18 cellular contexts compared by ENCODE assay signal in genomic region chr11:1139441-1140066, GRCh38. TPM values are rescaled to one million over a fixed set of nuclear protein-coding genes. Genes with fewer than 3 reads are reported as not detected.
DNase-seq lines count a peak whose midpoint lies in the region; ATAC-seq and TF ChIP-seq lines count a peak whose summit lies in the region.
"Had no signal": no experiment of that assay in that cellular context is flagged by ENCODE, and none has a peak within 500 bp of the region (broad histone marks: within the 10 kb centered on the region; RNA-seq: fewer than 3 reads in every experiment).

No MANE protein-coding gene starts in this region.

- H3K27ac ChIP-seq in Panc1 (ENCODE audit: low read length): no peak overlapping the region
- no peak overlapping the region for H3K27ac ChIP-seq in CD4-positive, alpha-beta memory T cell (ENCODE audit: low read depth, low read length)
- H3K27ac ChIP-seq: testis had no signal

- in situ Hi-C loops in Panc1 (cut with HindIII; ENCODE audit: low pct_unique_long_range_greater_than_20kb, low sequenced_read_pairs) (no loop called here), HAP-1 (cut with MboI; ENCODE audit: low sequenced_read_pairs) (no loop called here)

- H3K27me3 ChIP-seq in Panc1 (ENCODE audit: control insufficient read depth, insufficient read depth, low read length) (no peaks in the 10 kb centered on the region), HAP-1 (ENCODE audit: low read depth) (peaks cover 5% of the 10 kb centered on the region; the same call in 1 of the 2 replicates)
- no peaks in the 10 kb centered on the region for H3K27me3 ChIP-seq in CD4-positive, alpha-beta memory T cell (ENCODE audit: insufficient read depth, low read length)
- H3K27me3 ChIP-seq: testis had no signal

- H3K27ac Mint-ChIP-seq in neural crest cell (ENCODE audit: unreplicated experiment): peak overlapping the region; percentile 73
- no peak overlapping the region for H3K27ac Mint-ChIP-seq in CD4-positive, alpha-beta memory T cell
- no peak overlapping the region for H3K27ac Mint-ChIP-seq in natural killer cell
- H3K27ac Mint-ChIP-seq: activated naive CD4-positive, alpha-beta T cell treated with anti-CD3 and anti-CD28 coated beads, Interleukin-2, amount 10 ng/mL, durations not matched to agents 7 days and 5 days; natural killer cell treated with Interleukin-12 subunit alpha and Interleukin-12 subunit beta and Interleukin-15 and Interleukin-18, amount 100 ng/mL, for 72 hours had no signal

- POLR2A ChIA-PET in Panc1 (lab: Charles Lee): no interaction called here
- POLR2A ChIA-PET in CD4-positive, alpha-beta memory T cell (lab: Charles Lee; ENCODE audit: partially characterized antibody): no interaction called here

- H3K9me3 Mint-ChIP-seq in neural crest cell (peaks cover 28% of the 10 kb centered on the region), natural killer cell (peaks cover 6 to 7% of the 10 kb centered on the region in 2 donors)
- peaks cover 3 to 50% (median 38%) of the 10 kb centered on the region in 8 donors for H3K9me3 Mint-ChIP-seq in CD4-positive, alpha-beta memory T cell

- peaks cover 14% of the 10 kb centered on the region; the same call in 1 of the 2 replicates for H3K9me3 ChIP-seq in Panc1 (ENCODE audit: control insufficient read depth, insufficient read depth, low read depth, low read length)
- peaks cover 0 to 3% of the 10 kb centered on the region in 2 donors for H3K9me3 ChIP-seq in CD4-positive, alpha-beta memory T cell (ENCODE audit: control insufficient read depth in 1 of 2, low read length in 2 of 2)
- 0 out of 2 replicates have a peak, but pooled peaks cover 2% of the 10 kb centered on the region for H3K9me3 ChIP-seq in HAP-1
- H3K9me3 ChIP-seq: testis had no signal

- peaks cover 2% of the 10 kb centered on the region for H3K27me3 Mint-ChIP-seq in neural crest cell (ENCODE audit: low read depth)
- H3K27me3 Mint-ChIP-seq in CD4-positive, alpha-beta memory T cell: peaks cover 10 to 12% of the 10 kb centered on the region in 2 donors
- H3K27me3 Mint-ChIP-seq in natural killer cell (ENCODE audit: low read depth in 2 of 2): peaks cover 12 to 14% of the 10 kb centered on the region in 2 donors
- H3K27me3 Mint-ChIP-seq: activated naive CD4-positive, alpha-beta T cell treated with anti-CD3 and anti-CD28 coated beads, Interleukin-2, amount 10 ng/mL, durations not matched to agents 7 days and 5 days had no signal

- peak; percentile 60 for ATAC-seq in Panc1
- no peak for ATAC-seq in natural killer cell
- ATAC-seq: natural killer cell treated with Interleukin-12 subunit alpha and Interleukin-12 subunit beta and Interleukin-15 and Interleukin-18, amount 100 ng/mL, for 72 hours had no signal

- intact Hi-C loops in Panc1 (cut with micrococcal nuclease; ENCODE audit: unreplicated experiment) (no loop called here), natural killer cell (cut with micrococcal nuclease) (no loop called here)
- intact Hi-C loops in CD4-positive, alpha-beta memory T cell (cut with micrococcal nuclease): no loop called here

- TF ChIP-seq CTCF in Panc1 (IDR thresholded peaks at IDR 0.05) (no peak), fibroblast of mammary gland (conservative IDR thresholded peaks at IDR 0.05; ENCODE audit: control insufficient read depth, insufficient read depth, low read depth, low read length) (no peak), neural crest cell (conservative IDR thresholded peaks at IDR 0.05) (no peak), natural killer cell (IDR thresholded peaks at IDR 0.05) (no peak)

- peak; percentile 76 for DNase-seq in EH (ENCODE audit: low read depth)
- DNase-seq in Panc1 (ENCODE audit: low read depth, low spot score): no peak
- DNase-seq in fibroblast of mammary gland (ENCODE audit: low read depth): peak; percentile 11
- DNase-seq in neural crest cell (ENCODE audit: low read depth, low spot score): no peak
- DNase-seq in CD4-positive, alpha-beta memory T cell: no peak
- no peak for DNase-seq in HAP-1 (ENCODE audit: low spot score in 2 of 2)
- no peak for DNase-seq in natural killer cell
- DNase-seq in T-helper 9 cell: no peak
- DNase-seq: activated CD4-positive, CD25-positive, alpha-beta regulatory T cell treated with anti-CD3 and anti-CD28 coated beads, Interleukin-2, amount 50 U/mL, for 72 hours; activated naive CD4-positive, alpha-beta T cell treated with anti-CD3 and anti-CD28 coated beads, Interleukin-2, amount 10 ng/mL, durations not matched to agents 7 days and 5 days; Caco-2; effector CD4-positive, alpha-beta T cell; NCI-H1417; NCI-H2227 treated with DMSO at 0.1 percent for 48 hours; right cardiac atrium; testis had no signal

- H3K36me3 ChIP-seq in Panc1 (ENCODE audit: control insufficient read depth, insufficient read depth, low read length): no peaks in the 10 kb centered on the region
- no peaks in the 10 kb centered on the region for H3K36me3 ChIP-seq in CD4-positive, alpha-beta memory T cell (ENCODE audit: insufficient read depth, low read length)
- no peaks in the 10 kb centered on the region for H3K36me3 ChIP-seq in HAP-1 (replicated peaks)

- H3K4me3 ChIP-seq in Panc1 (ENCODE audit: low read depth in 2 of 2, low read length in 2 of 2) (no peak overlapping the region), fibroblast of mammary gland (ENCODE audit: control insufficient read depth, low read depth, low read length) (no peak overlapping the region), HAP-1 (no peak overlapping the region)
- H3K4me3 ChIP-seq in CD4-positive, alpha-beta memory T cell (ENCODE audit: low read length in 2 of 2): no peak overlapping the region
- H3K4me3 ChIP-seq: lung, testis had no signal

- CTCF ChIA-PET in Panc1 (lab: Charles Lee): no interaction called here
- CTCF ChIA-PET in CD4-positive, alpha-beta memory T cell (lab: Charles Lee; ENCODE audit: partially characterized antibody): no interaction called here

- H3K4me3 Mint-ChIP-seq in neural crest cell: peak overlapping the region; percentile 27
- no peak overlapping the region for H3K4me3 Mint-ChIP-seq in CD4-positive, alpha-beta memory T cell
- H3K4me3 Mint-ChIP-seq in natural killer cell: no peak overlapping the region
- H3K4me3 Mint-ChIP-seq: activated naive CD4-positive, alpha-beta T cell treated with anti-CD3 and anti-CD28 coated beads, Interleukin-2, amount 10 ng/mL, durations not matched to agents 7 days and 5 days; natural killer cell treated with Interleukin-12 subunit alpha and Interleukin-12 subunit beta and Interleukin-15 and Interleukin-18, amount 100 ng/mL, for 72 hours had no signal

- H3K4me1 Mint-ChIP-seq in neural crest cell (peaks cover 19% of the 10 kb centered on the region), natural killer cell (no peaks in the 10 kb centered on the region)
- no peaks in the 10 kb centered on the region for H3K4me1 Mint-ChIP-seq in CD4-positive, alpha-beta memory T cell
- H3K4me1 Mint-ChIP-seq: activated naive CD4-positive, alpha-beta T cell treated with anti-CD3 and anti-CD28 coated beads, Interleukin-2, amount 10 ng/mL, durations not matched to agents 7 days and 5 days had no signal

- H3K36me3 Mint-ChIP-seq in neural crest cell (ENCODE audit: low read depth): peaks cover 10% of the 10 kb centered on the region
- peaks cover 2% of the 10 kb centered on the region in 2 donors for H3K36me3 Mint-ChIP-seq in CD4-positive, alpha-beta memory T cell
- H3K36me3 Mint-ChIP-seq in natural killer cell: peaks cover 12% of the 10 kb centered on the region
- H3K36me3 Mint-ChIP-seq: activated naive CD4-positive, alpha-beta T cell treated with anti-CD3 and anti-CD28 coated beads, Interleukin-2, amount 10 ng/mL, durations not matched to agents 7 days and 5 days had no signal

- no TSS peak for BruUV-seq in Panc1 (replicated peaks; lab: Mats Ljungman, UMichigan)

- H3K4me1 ChIP-seq in Panc1 (ENCODE audit: control insufficient read depth, insufficient read depth, low read length) (peaks cover 9% of the 10 kb centered on the region; the same call in 1 of the 2 replicates), HAP-1 (no peaks in the 10 kb centered on the region)
- no peaks in the 10 kb centered on the region for H3K4me1 ChIP-seq in CD4-positive, alpha-beta memory T cell (ENCODE audit: insufficient read depth, low read length)
- H3K4me1 ChIP-seq: Caco-2, testis had no signal

RNA-seq across cellular contexts. Expression of gene MUC5AC, which starts 18.2 kb away (rescaled TPM):
- total RNA-seq in Panc1 (2021; ENCODE audit: unreplicated experiment) (0.03 TPM), neural crest cell (not detected in 2 replicates), natural killer cell (not detected)
- 0.04 TPM for polyA plus RNA-seq in Panc1 (2012; ENCODE audit: insufficient read length)
- not detected for total RNA-seq in CD4-positive, alpha-beta memory T cell
- not detected for polyA plus RNA-seq in CD4-positive, alpha-beta memory T cell
- total RNA-seq: natural killer cell treated with Interleukin-12 subunit alpha and Interleukin-12 subunit beta and Interleukin-15 and Interleukin-18, amount 100 ng/mL, for 72 hours; right cardiac atrium had no signal
- polyA plus RNA-seq: right cardiac atrium had no signal

Comparison
In these comparisons a context has a peak if more than half of its experiments do, and no peak if none do; other contexts are left out.
1. DNase-seq: peak in EH (single experiment) and fibroblast of mammary gland (single experiment); none in Panc1 (single experiment), neural crest cell (single experiment), CD4-positive, alpha-beta memory T cell (0 of 5), HAP-1 (0 of 2), natural killer cell (single experiment) and T-helper 9 cell (single experiment).